In the genomic region with DNA sequence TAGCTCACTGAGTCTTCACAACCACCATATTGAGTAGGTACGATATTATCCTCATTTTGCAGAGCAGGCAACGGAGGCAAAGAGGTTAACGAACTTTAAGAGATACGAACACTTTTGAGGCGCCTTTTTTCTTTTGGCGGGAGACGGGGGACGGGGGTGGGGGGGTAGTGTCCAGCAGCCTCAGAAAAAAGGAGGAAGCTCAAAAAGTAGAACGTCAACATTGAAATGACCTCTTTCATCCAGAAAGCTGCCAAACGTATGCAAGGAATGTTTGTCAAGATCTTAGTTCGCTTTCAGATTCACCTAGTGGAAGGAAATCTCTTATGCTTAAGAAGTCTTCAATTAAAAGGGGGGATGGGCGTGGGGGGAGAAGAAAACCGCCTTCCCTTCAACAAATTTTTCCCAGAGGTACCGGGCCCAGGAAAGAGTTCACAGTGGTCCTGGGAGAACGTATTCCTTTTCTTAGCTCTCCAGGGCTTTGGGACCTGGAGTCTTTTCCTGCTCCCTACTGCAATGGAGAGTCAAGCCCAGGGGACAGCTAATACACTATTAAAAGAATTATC, we compare ENCODE assay signal across 12 cellular contexts. TPM values are rescaled to one million over a fixed set of nuclear protein-coding genes. Genes with fewer than 3 reads are reported as not detected.
A peak's percentile ranks its signal among the peaks of the same experiment; 100 is the strongest.
DNase-seq lines count a peak whose midpoint lies in the region; ATAC-seq, FAIRE-seq and TF ChIP-seq lines count a peak whose summit lies in the region.
"Had no signal": no experiment of that assay in that cellular context is flagged by ENCODE, and none has a peak within 500 bp of the region (broad histone marks: within the 10 kb centered on the region; RNA-seq: fewer than 3 reads in every experiment).

No MANE protein-coding gene starts in this region.

- H3K4me1 ChIP-seq in CD4-positive, CD25-positive, alpha-beta regulatory T cell (ENCODE audit: control insufficient read depth, insufficient read depth, low read length, poor library complexity, severe bottlenecking), result peaks cover 33% of the 10 kb centered on the region
- H3K4me1 ChIP-seq in OCI-LY3 (ENCODE audit: low read length) (peaks cover 27% of the 10 kb centered on the region), endodermal cell (ENCODE audit: control insufficient read depth, insufficient read depth, low read length) (peaks cover 3% of the 10 kb centered on the region), neutrophil (ENCODE audit: control insufficient read depth in 1 of 2, insufficient read depth in 1 of 2, low read depth in 1 of 2, low read length in 1 of 2) (peaks cover 47 to 60% of the 10 kb centered on the region in 2 experiments), Karpas-422 (ENCODE audit: low read length) (no peaks in the 10 kb centered on the region)

- no peak for TF ChIP-seq CTCF in OCI-LY3 (IDR thresholded peaks at IDR 0.05; ENCODE audit: low read depth, low read length)
- TF ChIP-seq CTCF in endodermal cell (conservative IDR thresholded peaks at IDR 0.05), result no peak
- TF ChIP-seq CTCF in neutrophil (IDR thresholded peaks at IDR 0.05), result no peak

- H3K9me3 Mint-ChIP-seq in CD4-positive, CD25-positive, alpha-beta regulatory T cell, result no peaks in the 10 kb centered on the region
- no peaks in the 10 kb centered on the region for H3K9me3 Mint-ChIP-seq in endodermal cell

- H3K36me3 ChIP-seq in CD4-positive, CD25-positive, alpha-beta regulatory T cell (ENCODE audit: control insufficient read depth, insufficient read depth, low read length), result no peaks in the 10 kb centered on the region
- H3K36me3 ChIP-seq in OCI-LY3 (replicated peaks; ENCODE audit: low read depth, low read length) (no peaks in the 10 kb centered on the region), endodermal cell (ENCODE audit: control insufficient read depth, insufficient read depth, low read length) (no peaks in the 10 kb centered on the region), neutrophil (no peaks in the 10 kb centered on the region), Karpas-422 (ENCODE audit: insufficient read depth, low read length) (no peaks in the 10 kb centered on the region)

- H3K36me3 Mint-ChIP-seq in CD4-positive, CD25-positive, alpha-beta regulatory T cell, result no peaks in the 10 kb centered on the region
- peaks cover 4% of the 10 kb centered on the region for H3K36me3 Mint-ChIP-seq in endodermal cell (ENCODE audit: low read depth)

- ATAC-seq in CD4-positive, CD25-positive, alpha-beta regulatory T cell (ENCODE audit: low read depth in 2 of 2), result no peak
- ATAC-seq in HG03354 (IDR thresholded peaks at IDR 0.05; ENCODE audit: poor library complexity, severe bottlenecking, unreplicated experiment), result no peak
- no peak for ATAC-seq in GM18870 (IDR thresholded peaks at IDR 0.05; ENCODE audit: unreplicated experiment)

- H3K4me1 Mint-ChIP-seq in CD4-positive, CD25-positive, alpha-beta regulatory T cell, result peaks cover 15 to 47% (median 38%) of the 10 kb centered on the region in 4 donors
- peaks cover 37% of the 10 kb centered on the region for H3K4me1 Mint-ChIP-seq in endodermal cell

- H4K20me1 ChIP-seq in OCI-LY3 (ENCODE audit: insufficient read depth, low read length) (peaks cover 5% of the 10 kb centered on the region; the same call in 1 of the 2 replicates), Karpas-422 (ENCODE audit: insufficient read depth, low read depth, low read length) (no peaks in the 10 kb centered on the region)

- H3K9me2 ChIP-seq in Karpas-422 (replicated peaks; ENCODE audit: insufficient read depth, low read length), result no peaks in the 10 kb centered on the region

- peak overlapping the region; percentile 88 for H3K4me3 ChIP-seq in CD4-positive, CD25-positive, alpha-beta regulatory T cell (ENCODE audit: low read depth, low read length)
- H3K4me3 ChIP-seq in OCI-LY3 (ENCODE audit: low read length) (peak overlapping the region; percentile 81; the same call in 1 of the 2 replicates), endodermal cell (ENCODE audit: low read length) (peak overlapping the region; percentile 89), neutrophil (ENCODE audit: low read depth in 1 of 2, low read length in 1 of 2) (peak overlapping the region; percentile 71 to 82), Karpas-422 (ENCODE audit: low read length) (no peak overlapping the region)

- H2AFZ ChIP-seq in OCI-LY3 (ENCODE audit: low read depth, low read length) (no peak overlapping the region), Karpas-422 (ENCODE audit: low read length) (no peak overlapping the region)

- H3K27me3 Mint-ChIP-seq in CD4-positive, CD25-positive, alpha-beta regulatory T cell, result peaks cover 23% of the 10 kb centered on the region
- peaks cover 46% of the 10 kb centered on the region for H3K27me3 Mint-ChIP-seq in endodermal cell (ENCODE audit: insufficient read depth)

- FAIRE-seq in frontal cortex (lab: Jason Lieb, UNC), result no peak
- FAIRE-seq: islet of Langerhans had no signal

- no peaks in the 10 kb centered on the region for H3K9me3 ChIP-seq in CD4-positive, CD25-positive, alpha-beta regulatory T cell (ENCODE audit: control insufficient read depth in 2 of 2, low read length in 2 of 2)
- no peaks in the 10 kb centered on the region for H3K9me3 ChIP-seq in OCI-LY3 (ENCODE audit: insufficient read depth, low read length)
- no peaks in the 10 kb centered on the region for H3K9me3 ChIP-seq in endodermal cell (ENCODE audit: control insufficient read depth, low read length)
- H3K9me3 ChIP-seq in neutrophil, result no peaks in the 10 kb centered on the region
- no peaks in the 10 kb centered on the region for H3K9me3 ChIP-seq in Karpas-422 (ENCODE audit: low read length)

- H3K79me2 ChIP-seq in OCI-LY3 (ENCODE audit: low read length) (peaks cover 35% of the 10 kb centered on the region), Karpas-422 (ENCODE audit: low read length) (no peaks in the 10 kb centered on the region)

- H3K4me2 ChIP-seq in OCI-LY3 (ENCODE audit: low read length) (peak overlapping the region; percentile 94), Karpas-422 (ENCODE audit: low read depth, low read length, poor library complexity, severe bottlenecking) (no peak overlapping the region)

- 69 to 71% methylated on average over 4 to 15 of the region's 15 CpGs for WGBS in endodermal cell (ENCODE audit: insufficient coverage in 1 of 2, insufficient read length in 1 of 2), 2 experiments

- H3K9ac ChIP-seq in OCI-LY3 (ENCODE audit: low read length), result no peak overlapping the region
- no peak overlapping the region for H3K9ac ChIP-seq in endodermal cell (ENCODE audit: extremely low read depth, low read length, poor library complexity, severe bottlenecking)
- H3K9ac ChIP-seq in Karpas-422 (ENCODE audit: low read length), result no peak overlapping the region

- peak overlapping the region; percentile 83 to 99 (median 90) for H3K4me3 Mint-ChIP-seq in CD4-positive, CD25-positive, alpha-beta regulatory T cell
- peak overlapping the region; percentile 92 for H3K4me3 Mint-ChIP-seq in endodermal cell

- DNase-seq in CD4-positive, CD25-positive, alpha-beta regulatory T cell, result no peak
- DNase-seq in endodermal cell, result no peak
- DNase-seq in frontal cortex (ENCODE audit: low spot score in 2 of 2), result no peak
- no peak for DNase-seq in Karpas-422
- DNase-seq: central memory CD4-positive, alpha-beta T cell; stimulated activated CD4-positive, alpha-beta T cell treated with anti-CD3 and anti-CD28 coated beads, Interleukin-1b, Interleukin-23, amount 100 ng/mL, for 48 hours had no signal

- peak overlapping the region; percentile 33 to 66 (median 38) for H3K27ac Mint-ChIP-seq in CD4-positive, CD25-positive, alpha-beta regulatory T cell
- peak overlapping the region; percentile 60 for H3K27ac Mint-ChIP-seq in endodermal cell

- H3K27ac ChIP-seq in CD4-positive, CD25-positive, alpha-beta regulatory T cell (ENCODE audit: insufficient read depth, low read length, poor library complexity, severe bottlenecking), result no peak overlapping the region
- no peak overlapping the region for H3K27ac ChIP-seq in OCI-LY3 (ENCODE audit: low read length)
- no peak overlapping the region for H3K27ac ChIP-seq in endodermal cell (ENCODE audit: low read depth, low read length)
- H3K27ac ChIP-seq in neutrophil, result peak overlapping the region; percentile 89
- no peak overlapping the region for H3K27ac ChIP-seq in Karpas-422 (ENCODE audit: low read length)
- H3K27ac ChIP-seq: HL-60 had no signal

- H3K27me3 ChIP-seq in CD4-positive, CD25-positive, alpha-beta regulatory T cell (ENCODE audit: control insufficient read depth, insufficient read depth, low read length), result no peaks in the 10 kb centered on the region
- peaks cover 26% of the 10 kb centered on the region for H3K27me3 ChIP-seq in OCI-LY3 (ENCODE audit: low read depth, low read length)
- peaks cover 40% of the 10 kb centered on the region for H3K27me3 ChIP-seq in endodermal cell (ENCODE audit: control insufficient read depth, insufficient read depth, low read length, poor library complexity, severe bottlenecking)
- H3K27me3 ChIP-seq in neutrophil, result peaks cover 10% of the 10 kb centered on the region
- no peaks in the 10 kb centered on the region for H3K27me3 ChIP-seq in Karpas-422 (ENCODE audit: low read length)

RNA-seq across cellular contexts. Expression of a gene that starts 1.1 kb away (rescaled TPM):
- total RNA-seq in CD4-positive, CD25-positive, alpha-beta regulatory T cell, result not detected
- polyA plus RNA-seq in CD4-positive, CD25-positive, alpha-beta regulatory T cell, result not detected
- total RNA-seq in endodermal cell (1 to 10 TPM; 2.3 to 5.0 TPM), frontal cortex (not detected)
- 14.1 TPM for polyA plus RNA-seq in endodermal cell (2013, experiment 1 of 2)
- polyA plus RNA-seq in endodermal cell (2013, experiment 2 of 2), result 13.0 TPM
- not detected in 2 replicates for total RNA-seq in Karpas-422 (2014; rRNA removed; shearing (Covaris generic); ENCODE audit: low replicate concordance)

RNA-seq across cellular contexts. Expression of a gene that starts 1.5 kb away (rescaled TPM):
- total RNA-seq in CD4-positive, CD25-positive, alpha-beta regulatory T cell, result 77.7 TPM
- polyA plus RNA-seq in CD4-positive, CD25-positive, alpha-beta regulatory T cell, result 10 to 100 TPM; 13.7 to 16.9 (median 14.5) TPM
- total RNA-seq in endodermal cell (100 to 1,000 TPM; 207 to 219 TPM), frontal cortex (148 TPM)
- polyA plus RNA-seq in endodermal cell (2013, experiment 1 of 2), result 115 TPM
- polyA plus RNA-seq in endodermal cell (2013, experiment 2 of 2), result 103 TPM
- not detected in 2 replicates for total RNA-seq in Karpas-422 (2014; rRNA removed; shearing (Covaris generic); ENCODE audit: low replicate concordance)

Comparison
In these comparisons a context has a peak if more than half of its experiments do, and no peak if none do; other contexts are left out.
1. RNA of a gene that starts 1.5 kb away (total RNA-seq): 207 to 219 TPM in endodermal cell, 148 TPM in frontal cortex (single experiment) and 77.7 TPM in CD4-positive, CD25-positive, alpha-beta regulatory T cell (single experiment); not detected in Karpas-422; every median in the first group is over 10 times any median in the second.